Comparison of ENCODE assay signal across 9 cellular contexts in genomic region chr2:241863021-241863954, GRCh38. TPM values are rescaled to one million over a fixed set of nuclear protein-coding genes. Genes with fewer than 3 reads are reported as not detected.
DNase-seq lines count a peak whose midpoint lies in the region; ATAC-seq and TF ChIP-seq lines count a peak whose summit lies in the region.
"Had no signal": no experiment of that assay in that cellular context is flagged by ENCODE, and none has a peak within 500 bp of the region (broad histone marks: within the 10 kb centered on the region; RNA-seq: fewer than 3 reads in every experiment).

No MANE protein-coding gene starts in this region.

- peaks cover 48% of the 10 kb centered on the region for H3K27me3 ChIP-seq in ACC112 (ENCODE audit: insufficient read depth, low read length)

- H3K36me3 ChIP-seq in ACC112 (ENCODE audit: insufficient read depth, low read length) (no peaks in the 10 kb centered on the region), mucosa of descending colon (ENCODE audit: low read depth) (no peaks in the 10 kb centered on the region)

- ATAC-seq in HG02798 (IDR thresholded peaks at IDR 0.05; ENCODE audit: poor library complexity, unreplicated experiment) (peak; percentile 31), mucosa of descending colon (peak; percentile 9), HG03439 (IDR thresholded peaks at IDR 0.05; ENCODE audit: unreplicated experiment) (no peak), GM18520 (IDR thresholded peaks at IDR 0.05; ENCODE audit: unreplicated experiment) (no peak)

- no peak overlapping the region for H3K27ac ChIP-seq in ACC112 (ENCODE audit: low read depth, low read length)

- H3K9me3 ChIP-seq in mucosa of descending colon, result no peaks in the 10 kb centered on the region

- peaks cover 11% of the 10 kb centered on the region for H3K9me3 Mint-ChIP-seq in activated T-helper 1 cell treated with anti-CD3 and anti-CD28 coated beads, Interleukin-12 subunit alpha, Interleukin-12 subunit beta, Interleukin-2, Interleukin-4 antibody, amounts not matched to agents 30 ng/mL and 10 ng/mL and 1 ng/mL, durations not matched to agents 14 hours and 24 hours and 36 hours

- H3K27me3 Mint-ChIP-seq in activated T-helper 1 cell treated with anti-CD3 and anti-CD28 coated beads, Interleukin-12 subunit alpha, Interleukin-12 subunit beta, Interleukin-2, Interleukin-4 antibody, amounts not matched to agents 30 ng/mL and 10 ng/mL and 1 ng/mL, durations not matched to agents 14 hours and 24 hours and 36 hours (ENCODE audit: insufficient read depth), result peaks cover 11% of the 10 kb centered on the region

- intact Hi-C loops in activated T-helper 1 cell treated with anti-CD3 and anti-CD28 coated beads, Interleukin-12 subunit alpha, Interleukin-12 subunit beta, Interleukin-2, Interleukin-4 antibody, amounts not matched to agents 30 ng/mL and 10 ng/mL and 1 ng/mL, durations not matched to agents 14 hours and 24 hours and 36 hours (cut with micrococcal nuclease), result loop anchor here (1.0 to 5.0 kb wide), 5 partner anchors 19 to 176 kb away; partner anchors contain the start of genes DTYMK and ING5
- intact Hi-C loops in mucosa of descending colon (cut with DNase I, micrococcal nuclease), result no loop called here

- H3K36me3 Mint-ChIP-seq in activated T-helper 1 cell treated with anti-CD3 and anti-CD28 coated beads, Interleukin-12 subunit alpha, Interleukin-12 subunit beta, Interleukin-2, Interleukin-4 antibody, amounts not matched to agents 30 ng/mL and 10 ng/mL and 1 ng/mL, durations not matched to agents 14 hours and 24 hours and 36 hours (ENCODE audit: low read depth), result peaks cover 8% of the 10 kb centered on the region

- DNase-seq in activated T-helper 1 cell treated with anti-CD3 and anti-CD28 coated beads, Interleukin-12 subunit alpha, Interleukin-12 subunit beta, Interleukin-2, Interleukin-4 antibody, amounts not matched to agents 30 ng/mL and 10 ng/mL and 1 ng/mL, durations not matched to agents 14 hours and 24 hours and 36 hours (ENCODE audit: low spot score), result peak; percentile 38
- DNase-seq in mucosa of descending colon (no peak), GM13977 (ENCODE audit: low spot score) (no peak), epidermal melanocyte (ENCODE audit: insufficient read length, low spot score) (no peak)

- in situ Hi-C loops in GM13977 (cut with MboI; ENCODE audit: low pct_unique_long_range_greater_than_20kb, low sequenced_read_pairs, unreplicated experiment), result no loop called here

- no peak for TF ChIP-seq CTCF in mucosa of descending colon (IDR thresholded peaks at IDR 0.05)
- TF ChIP-seq CTCF in GM13977 (IDR thresholded peaks at IDR 0.05; ENCODE audit: extremely low read depth, insufficient read depth, missing control alignments), result no peak

- peaks cover 64% of the 10 kb centered on the region for H3K4me1 Mint-ChIP-seq in activated T-helper 1 cell treated with anti-CD3 and anti-CD28 coated beads, Interleukin-12 subunit alpha, Interleukin-12 subunit beta, Interleukin-2, Interleukin-4 antibody, amounts not matched to agents 30 ng/mL and 10 ng/mL and 1 ng/mL, durations not matched to agents 14 hours and 24 hours and 36 hours (ENCODE audit: low read depth)

- H2AFZ ChIP-seq in ACC112 (ENCODE audit: low read length, unreplicated experiment), result no peak overlapping the region

- 0 out of 2 replicates have a peak overlapping the region, but pooled peaks have one; percentile 39 for H3K4me3 ChIP-seq in ACC112 (ENCODE audit: low read depth, low read length)
- H3K4me3 ChIP-seq in mucosa of descending colon, result no peak overlapping the region

- H3K4me3 Mint-ChIP-seq in activated T-helper 1 cell treated with anti-CD3 and anti-CD28 coated beads, Interleukin-12 subunit alpha, Interleukin-12 subunit beta, Interleukin-2, Interleukin-4 antibody, amounts not matched to agents 30 ng/mL and 10 ng/mL and 1 ng/mL, durations not matched to agents 14 hours and 24 hours and 36 hours, result peak overlapping the region; percentile 50

- H3K27ac Mint-ChIP-seq in activated T-helper 1 cell treated with anti-CD3 and anti-CD28 coated beads, Interleukin-12 subunit alpha, Interleukin-12 subunit beta, Interleukin-2, Interleukin-4 antibody, amounts not matched to agents 30 ng/mL and 10 ng/mL and 1 ng/mL, durations not matched to agents 14 hours and 24 hours and 36 hours, result peak overlapping the region; percentile 90

- H3K79me2 ChIP-seq in ACC112 (ENCODE audit: control insufficient read depth, insufficient read depth, low read length, unreplicated experiment), result no peaks in the 10 kb centered on the region

- H3K4me1 ChIP-seq in ACC112 (ENCODE audit: control insufficient read depth, insufficient read depth, low read length, unreplicated experiment) (peaks cover 16% of the 10 kb centered on the region), mucosa of descending colon (ENCODE audit: low read depth) (peaks cover 19% of the 10 kb centered on the region)

RNA-seq across cellular contexts. Expression of gene PDCD1, which starts 4.6 kb away (rescaled TPM):
- 67.8 and 69.1 TPM in 2 replicates for total RNA-seq in activated T-helper 1 cell treated with anti-CD3 and anti-CD28 coated beads, Interleukin-12 subunit alpha, Interleukin-12 subunit beta, Interleukin-2, Interleukin-4 antibody, amounts not matched to agents 30 ng/mL and 10 ng/mL and 1 ng/mL, durations not matched to agents 14 hours and 24 hours and 36 hours
- under 1 TPM in 2 of 3 donors, not detected in 1; 0.13 to 0.70 TPM for total RNA-seq in mucosa of descending colon

RNA-seq across cellular contexts. Expression of gene RTP5, which starts 6.2 kb away (rescaled TPM):
- total RNA-seq in activated T-helper 1 cell treated with anti-CD3 and anti-CD28 coated beads, Interleukin-12 subunit alpha, Interleukin-12 subunit beta, Interleukin-2, Interleukin-4 antibody, amounts not matched to agents 30 ng/mL and 10 ng/mL and 1 ng/mL, durations not matched to agents 14 hours and 24 hours and 36 hours, result not detected in 2 replicates
- not detected for total RNA-seq in mucosa of descending colon
- total RNA-seq: renal cortical epithelial cell had no signal

RNA-seq across cellular contexts. Expression of gene NEU4, which starts 54.3 kb away (rescaled TPM):
- total RNA-seq in activated T-helper 1 cell treated with anti-CD3 and anti-CD28 coated beads, Interleukin-12 subunit alpha, Interleukin-12 subunit beta, Interleukin-2, Interleukin-4 antibody, amounts not matched to agents 30 ng/mL and 10 ng/mL and 1 ng/mL, durations not matched to agents 14 hours and 24 hours and 36 hours, result 0.61 and 0.80 TPM in 2 replicates
- 10 to 100 TPM; 41.4 to 72.5 (median 71.0) TPM for total RNA-seq in mucosa of descending colon

Comparison
In these comparisons a context has a peak if more than half of its experiments do, and no peak if none do; other contexts are left out.
1. ATAC-seq: peak in HG02798 (single experiment) and mucosa of descending colon (single experiment); none in HG03439 (single experiment) and GM18520 (single experiment).
2. RNA of gene PDCD1, which starts 4.6 kb away (total RNA-seq): 67.8 to 69.1 TPM in activated T-helper 1 cell treated with anti-CD3 and anti-CD28 coated beads, Interleukin-12 subunit alpha, Interleukin-12 subunit beta, Interleukin-2, Interleukin-4 antibody, amounts not matched to agents 30 ng/mL and 10 ng/mL and 1 ng/mL, durations not matched to agents 14 hours and 24 hours and 36 hours; 0.13 to 0.70 TPM in mucosa of descending colon; every median in the first group is over 10 times any median in the second.
3. RNA of gene NEU4, which starts 54.3 kb away (total RNA-seq): 41.4 to 72.5 TPM in mucosa of descending colon; 0.61 to 0.80 TPM in activated T-helper 1 cell treated with anti-CD3 and anti-CD28 coated beads, Interleukin-12 subunit alpha, Interleukin-12 subunit beta, Interleukin-2, Interleukin-4 antibody, amounts not matched to agents 30 ng/mL and 10 ng/mL and 1 ng/mL, durations not matched to agents 14 hours and 24 hours and 36 hours; every median in the first group is over 10 times any median in the second.